ENCODE assay signal across 9 cellular contexts in genomic region chr3:53226841-53227407, GRCh38.
"Had no signal": no experiment of that assay in that cellular context is flagged by ENCODE, and none has a peak within 500 bp of the region (broad histone marks: within the 10 kb centered on the region; RNA-seq: fewer than 3 reads in every experiment).

No MANE protein-coding gene starts in this region.

- H3K27ac ChIP-seq: tibial nerve had no signal

- H3K4me1 Mint-ChIP-seq: activated naive CD8-positive, alpha-beta T cell treated with anti-CD3 and anti-CD28 coated beads, Interleukin-2, amount 10 ng/mL, durations not matched to agents 7 days and 5 days; memory B cell had no signal

- H3K9me3 Mint-ChIP-seq: activated naive CD8-positive, alpha-beta T cell treated with anti-CD3 and anti-CD28 coated beads, Interleukin-2, amount 10 ng/mL, durations not matched to agents 7 days and 5 days; memory B cell; natural killer cell treated with Interleukin-12 subunit alpha and Interleukin-12 subunit beta and Interleukin-15 and Interleukin-18, amount 100 ng/mL, for 72 hours had no signal

- FAIRE-seq: endothelial cell of umbilical vein, islet of Langerhans had no signal

- H3K36me3 Mint-ChIP-seq: natural killer cell treated with Interleukin-12 subunit alpha and Interleukin-12 subunit beta and Interleukin-15 and Interleukin-18, amount 100 ng/mL, for 72 hours had no signal

- H3K4me3 ChIP-seq: heart left ventricle, tibial nerve had no signal

- H3K27me3 ChIP-seq: heart left ventricle, tibial nerve had no signal

- H3K4me3 Mint-ChIP-seq: activated naive CD8-positive, alpha-beta T cell treated with anti-CD3 and anti-CD28 coated beads, Interleukin-2, amount 10 ng/mL, durations not matched to agents 7 days and 5 days; memory B cell; natural killer cell treated with Interleukin-12 subunit alpha and Interleukin-12 subunit beta and Interleukin-15 and Interleukin-18, amount 100 ng/mL, for 72 hours had no signal

- H3K9me3 ChIP-seq: heart left ventricle, tibial nerve had no signal

- DNase-seq: activated naive CD8-positive, alpha-beta T cell treated with anti-CD3 and anti-CD28 coated beads, Interleukin-2, amount 10 ng/mL, durations not matched to agents 7 days and 5 days; anterior cingulate cortex; foreskin melanocyte had no signal

- ATAC-seq: heart left ventricle; natural killer cell treated with Interleukin-12 subunit alpha and Interleukin-12 subunit beta and Interleukin-15 and Interleukin-18, amount 100 ng/mL, for 72 hours had no signal

- H3K27ac Mint-ChIP-seq: memory B cell; natural killer cell treated with Interleukin-12 subunit alpha and Interleukin-12 subunit beta and Interleukin-15 and Interleukin-18, amount 100 ng/mL, for 72 hours had no signal

- H3K4me1 ChIP-seq: heart left ventricle, tibial nerve had no signal

- H3K27me3 Mint-ChIP-seq: activated naive CD8-positive, alpha-beta T cell treated with anti-CD3 and anti-CD28 coated beads, Interleukin-2, amount 10 ng/mL, durations not matched to agents 7 days and 5 days; memory B cell; natural killer cell treated with Interleukin-12 subunit alpha and Interleukin-12 subunit beta and Interleukin-15 and Interleukin-18, amount 100 ng/mL, for 72 hours had no signal
